In genomic region chr22:20494978-20495860, GRCh38 we compare ENCODE assay signal across 8 cellular contexts. TPM values are rescaled to one million over a fixed set of nuclear protein-coding genes. Genes with fewer than 3 reads are reported as not detected.
DNase-seq lines count a peak whose midpoint lies in the region; ATAC-seq and TF ChIP-seq lines count a peak whose summit lies in the region.

Gene KLHL22, minus strand, starts transcription at chr22:20495795. Its CDS starts 6,584 bp downstream, at chr22:20489211.

- no peaks in the 10 kb centered on the region for H3K36me3 ChIP-seq in GM23338 (ENCODE audit: insufficient read depth)
- no peaks in the 10 kb centered on the region for H3K36me3 ChIP-seq in KMS-11 (ENCODE audit: insufficient read depth)
- H3K36me3 ChIP-seq in fibroblast of lung (ENCODE audit: control insufficient read depth, insufficient read depth, low read length): no peaks in the 10 kb centered on the region
- H3K36me3 ChIP-seq in urinary bladder (ENCODE audit: insufficient read depth): no peaks in the 10 kb centered on the region

- peak within 1 kb of the TSS; percentile 85 for H3K27ac Mint-ChIP-seq in GM23338
- H3K27ac Mint-ChIP-seq in activated CD8-positive, alpha-beta T cell treated with anti-CD3 and anti-CD28 coated beads for 36 hours: peak within 1 kb of the TSS; percentile 84
- H3K27ac Mint-ChIP-seq in naive B cell: peak within 1 kb of the TSS; percentile 98 to 100 (median 99)

- DNase-seq in NCI-H345 (lab: John Stamatoyannopoulos, UW): peak; percentile 50
- DNase-seq in NCI-H345 treated with DMSO at 0.1 percent for 48 hours (lab: John Stamatoyannopoulos, UW; ENCODE audit: unreplicated experiment): no peak
- DNase-seq in GM23338 (ENCODE audit: low spot score): peak; percentile 57
- DNase-seq in activated CD8-positive, alpha-beta T cell treated with anti-CD3 and anti-CD28 coated beads for 36 hours: peak; percentile 39
- DNase-seq in fibroblast of lung (ENCODE audit: low read depth in 2 of 2): peak; percentile 33 to 38
- DNase-seq in naive B cell: peak; percentile 19

- peak; percentile 31 for ATAC-seq in GM23338
- peak; percentile 21 for ATAC-seq in activated CD8-positive, alpha-beta T cell treated with anti-CD3 and anti-CD28 coated beads for 36 hours
- peak; percentile 9 to 15 for ATAC-seq in naive B cell (ENCODE audit: low read depth in 2 of 2)

- H3K4me3 Mint-ChIP-seq in GM23338 (peak within 1 kb of the TSS; percentile 94), naive B cell (peak within 1 kb of the TSS; percentile 93 to 98 (median 97))
- peak within 1 kb of the TSS; percentile 88 for H3K4me3 Mint-ChIP-seq in activated CD8-positive, alpha-beta T cell treated with anti-CD3 and anti-CD28 coated beads for 36 hours

- peaks cover 14% of the 10 kb centered on the region for H3K4me1 Mint-ChIP-seq in GM23338
- H3K4me1 Mint-ChIP-seq in activated CD8-positive, alpha-beta T cell treated with anti-CD3 and anti-CD28 coated beads for 36 hours (ENCODE audit: low read depth): peaks cover 43% of the 10 kb centered on the region
- H3K4me1 Mint-ChIP-seq in naive B cell: peaks cover 36 to 45% (median 42%) of the 10 kb centered on the region in 3 donors

- H3K9ac ChIP-seq in KMS-11 (peak within 1 kb of the TSS; percentile 27; the same call in 1 of the 2 replicates), fibroblast of lung (ENCODE audit: insufficient read depth, low read length) (peak within 1 kb of the TSS; percentile 86)

- POLR2A ChIA-PET in activated CD8-positive, alpha-beta T cell treated with anti-CD3 and anti-CD28 coated beads for 36 hours (lab: Charles Lee): interaction anchor here (1.2 to 2.3 kb wide), 3 partner anchors 12 to 33 kb away, joined by 3 to 8 read pairs (median 3); partner anchors contain the start of gene MED15

- peak within 1 kb of the TSS; percentile 90 for H2AFZ ChIP-seq in GM23338
- peak within 1 kb of the TSS; percentile 99 for H2AFZ ChIP-seq in KMS-11 (ENCODE audit: low read depth)
- peak within 1 kb of the TSS; percentile 92 for H2AFZ ChIP-seq in fibroblast of lung (ENCODE audit: low read length)

- H3K9me3 Mint-ChIP-seq in GM23338 (no peaks in the 10 kb centered on the region), naive B cell (no peaks in the 10 kb centered on the region)
- no peaks in the 10 kb centered on the region for H3K9me3 Mint-ChIP-seq in activated CD8-positive, alpha-beta T cell treated with anti-CD3 and anti-CD28 coated beads for 36 hours

- H3F3A ChIP-seq in GM23338 (replicated peaks; ENCODE audit: low read depth): 0 out of 2 replicates have a peak, but pooled peaks cover 4% of the 10 kb centered on the region

- H3K4me2 ChIP-seq in GM23338 (peak within 1 kb of the TSS; percentile 90), KMS-11 (peak within 1 kb of the TSS; percentile 94), fibroblast of lung (ENCODE audit: extremely low read depth, insufficient read depth, low read length) (peak within 1 kb of the TSS; percentile 100)

- H3K27me3 ChIP-seq in GM23338 (ENCODE audit: insufficient read depth) (peaks cover 23% of the 10 kb centered on the region), KMS-11 (ENCODE audit: insufficient read depth, low read depth) (no peaks in the 10 kb centered on the region), fibroblast of lung (ENCODE audit: control insufficient read depth, insufficient read depth, low read length) (no peaks in the 10 kb centered on the region)

- H3K9me3 ChIP-seq in fibroblast of lung (ENCODE audit: control insufficient read depth, insufficient read depth, low read depth, low read length): no peaks in the 10 kb centered on the region

- H3K9me2 ChIP-seq in GM23338 (ENCODE audit: insufficient read depth): no peaks in the 10 kb centered on the region

- TF ChIP-seq CTCF in GM23338 (conservative IDR thresholded peaks at IDR 0.05; ENCODE audit: low read depth in 2 of 2) (no peak), KMS-11 (conservative IDR thresholded peaks at IDR 0.05; ENCODE audit: low read depth, low read length) (no peak), fibroblast of lung (conservative IDR thresholded peaks at IDR 0.05 in 1 of 2, IDR thresholded peaks at IDR 0.05 in 1 of 2; ENCODE audit: low read depth in 1 of 2, low read length in 2 of 2) (no peak)
- TF ChIP-seq CTCF in activated CD8-positive, alpha-beta T cell treated with anti-CD3 and anti-CD28 coated beads for 36 hours (IDR thresholded peaks at IDR 0.05): no peak

- WGBS in urinary bladder: under 1% methylated on average over 108 of the region's 108 CpGs

- H3K4me1 ChIP-seq in GM23338 (ENCODE audit: insufficient read depth): peaks cover 11% of the 10 kb centered on the region
- peaks cover 8% of the 10 kb centered on the region for H3K4me1 ChIP-seq in KMS-11 (ENCODE audit: low read depth, poor library complexity, severe bottlenecking)
- peaks cover 2% of the 10 kb centered on the region for H3K4me1 ChIP-seq in fibroblast of lung (ENCODE audit: control insufficient read depth, extremely low read depth, insufficient read depth, low read length)
- no peaks in the 10 kb centered on the region for H3K4me1 ChIP-seq in urinary bladder (ENCODE audit: insufficient read depth)

- intact Hi-C loops in activated CD8-positive, alpha-beta T cell treated with anti-CD3 and anti-CD28 coated beads for 36 hours (cut with micrococcal nuclease): loop anchor here (10.0 kb wide), 1 partner anchor 60 kb away; the partner anchor contains the start of gene SCARF2

- H4K20me1 ChIP-seq in GM23338 (replicated peaks; ENCODE audit: insufficient read depth) (no peaks in the 10 kb centered on the region; the same call in none of the 2 replicates), KMS-11 (ENCODE audit: insufficient read depth) (no peaks in the 10 kb centered on the region), fibroblast of lung (ENCODE audit: control insufficient read depth, extremely low read depth, insufficient read depth, low read length) (no peaks in the 10 kb centered on the region)

- CTCF ChIA-PET in activated CD8-positive, alpha-beta T cell treated with anti-CD3 and anti-CD28 coated beads for 36 hours (lab: Charles Lee): interaction anchor here (0.8 to 3.3 kb wide), 7 partner anchors 21 to 77 kb away, joined by 3 to 14 read pairs (median 3); no protein-coding TSS in a partner anchor

- H3K79me2 ChIP-seq in GM23338 (replicated peaks; ENCODE audit: insufficient read depth) (0 out of 2 replicates have a peak, but pooled peaks cover 7% of the 10 kb centered on the region), KMS-11 (ENCODE audit: insufficient read depth, low read depth) (no peaks in the 10 kb centered on the region), fibroblast of lung (ENCODE audit: control insufficient read depth, insufficient read depth, low read length) (peaks cover 28% of the 10 kb centered on the region)

- peaks cover 27% of the 10 kb centered on the region for H3K27me3 Mint-ChIP-seq in GM23338 (ENCODE audit: insufficient read depth, low read depth, poor library complexity)
- no peaks in the 10 kb centered on the region for H3K27me3 Mint-ChIP-seq in activated CD8-positive, alpha-beta T cell treated with anti-CD3 and anti-CD28 coated beads for 36 hours
- H3K27me3 Mint-ChIP-seq in naive B cell: no peaks in the 10 kb centered on the region

- H3K27ac ChIP-seq in GM23338 (ENCODE audit: low read depth) (peak within 1 kb of the TSS; percentile 71; the same call in 1 of the 2 replicates), KMS-11 (peak within 1 kb of the TSS; percentile 40), fibroblast of lung (ENCODE audit: insufficient read depth, low read length) (peak within 1 kb of the TSS; percentile 93), urinary bladder (ENCODE audit: low read depth) (peak within 1 kb of the TSS; percentile 95)

- H3K36me3 Mint-ChIP-seq in GM23338 (ENCODE audit: low read depth) (peaks cover 4% of the 10 kb centered on the region; the same call in 2 of the 3 replicates), naive B cell (no peaks in the 10 kb centered on the region)
- H3K36me3 Mint-ChIP-seq in activated CD8-positive, alpha-beta T cell treated with anti-CD3 and anti-CD28 coated beads for 36 hours (ENCODE audit: low read depth): no peaks in the 10 kb centered on the region

- peak within 1 kb of the TSS; percentile 69 for H3K4me3 ChIP-seq in GM23338
- peak within 1 kb of the TSS; percentile 54 for H3K4me3 ChIP-seq in KMS-11 (IDR thresholded peaks at IDR 0.05; ENCODE audit: insufficient read depth, low read depth, low read length)
- H3K4me3 ChIP-seq in fibroblast of lung (replicated peaks in 1 of 4; ENCODE audit: control extremely low read depth in 1 of 4, insufficient read depth in 1 of 4, low read depth in 3 of 4, low read length in 4 of 4): peak within 1 kb of the TSS; percentile 66 to 88 (median 80)
- peak within 1 kb of the TSS; percentile 79 for H3K4me3 ChIP-seq in urinary bladder (ENCODE audit: low read depth, low read length)

TF ChIP-seq in GM23338, 12 proteins besides CTCF, POLR2A, EP300 and RAD21:
- TF ChIP-seq POLR2AphosphoS5 (IDR thresholded peaks at IDR 0.05; ENCODE audit: low read depth) (peak; percentile 47), ZNF331 (CRISPR knock-in tag; IDR thresholded peaks at IDR 0.05; ENCODE audit: low read depth) (no peak)

RNA-seq across cellular contexts. Expression of gene KLHL22, which starts in this region (rescaled TPM):
- 12.1 and 16.0 TPM in 2 replicates for total RNA-seq in GM23338 (2014; rRNA removed; shearing (Covaris generic))
- polyA plus RNA-seq in GM23338 (2016; fragmentation: Nextera tagmentation; extraction: Ambion mirVana): 2.4 and 2.8 TPM in 2 replicates
- total RNA-seq in activated CD8-positive, alpha-beta T cell treated with anti-CD3 and anti-CD28 coated beads for 36 hours: 10 to 100 TPM; 16.3 to 17.9 TPM
- total RNA-seq in fibroblast of lung: 32.4 and 35.3 TPM in 2 replicates
- 17.4 and 19.2 TPM in 2 replicates for polyA plus RNA-seq in fibroblast of lung
- polyA plus RNA-seq in fibroblast of lung (2012): 14.1 and 18.1 TPM in 2 replicates
- polyA minus RNA-seq in fibroblast of lung (ENCODE audit: low replicate concordance): 24.9 and 35.4 TPM in 2 replicates
- polyA plus RNA-seq in naive B cell (ENCODE audit: low read depth in 6 of 6): 10 to 100 TPM in 5 of 6 donors, 1 to 10 TPM in 1; 4.7 to 24.3 (median 15.9) TPM
- 36.7 TPM for total RNA-seq in urinary bladder
- polyA plus RNA-seq in urinary bladder: 26.3 TPM

Comparison
In these comparisons a context has a peak if more than half of its experiments do, and no peak if none do; other contexts are left out.
1. H3K27ac ChIP-seq: peak in every context shown above with its lines; median percentile 95 in urinary bladder; 93 in fibroblast of lung; 71 in GM23338; 40 in KMS-11.